Comparison of ENCODE assay signal across 9 cellular contexts in the genomic region with DNA sequence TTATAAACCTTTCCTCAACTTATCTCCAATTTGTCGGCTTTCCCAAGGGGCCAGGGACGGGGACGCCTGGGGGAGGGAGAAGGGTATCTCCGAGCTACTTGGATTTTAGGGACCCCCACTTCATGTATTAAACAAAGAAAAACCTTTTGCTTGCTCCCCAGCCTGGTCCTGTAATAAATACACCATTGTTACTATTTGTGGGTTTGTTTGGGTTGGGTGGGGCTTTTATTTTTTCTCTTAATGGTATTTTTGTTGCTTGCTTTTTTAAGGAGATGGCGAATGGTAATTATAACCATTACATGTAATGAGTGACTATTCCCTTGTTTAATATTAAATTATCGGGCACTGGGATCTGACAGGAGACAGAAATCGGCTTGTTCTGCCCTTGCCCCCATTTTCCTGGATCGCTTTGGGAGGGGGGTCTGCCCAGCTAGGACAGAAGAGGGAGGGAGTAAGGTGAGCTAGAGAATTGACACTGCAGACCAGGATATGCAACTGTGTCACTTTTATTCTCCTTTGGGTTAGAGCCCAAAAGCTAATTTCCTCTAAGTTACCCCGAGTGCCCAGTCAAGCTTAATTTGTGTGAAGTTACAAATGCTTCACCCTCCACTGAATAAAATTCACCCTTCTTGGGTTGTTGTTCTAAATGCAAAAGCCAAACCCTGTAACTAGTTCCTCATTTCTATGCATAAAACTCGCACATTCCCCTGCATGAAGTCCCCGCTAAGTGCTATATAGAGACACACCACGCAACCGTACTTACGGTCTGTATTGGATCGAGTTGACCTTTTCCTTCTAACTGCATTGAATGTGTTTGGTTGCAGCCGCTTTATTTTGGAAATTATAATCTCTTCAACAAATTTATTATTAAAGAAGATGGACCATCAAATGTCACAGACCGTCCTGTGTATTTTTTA. TPM values are rescaled to one million over a fixed set of nuclear protein-coding genes. Genes with fewer than 3 reads are reported as not detected.
DNase-seq lines count a peak whose midpoint lies in the region; ATAC-seq and TF ChIP-seq lines count a peak whose summit lies in the region.
"Had no signal": no experiment of that assay in that cellular context is flagged by ENCODE, and none has a peak within 500 bp of the region (broad histone marks: within the 10 kb centered on the region; RNA-seq: fewer than 3 reads in every experiment).

No MANE protein-coding gene starts in this region.

- H3K9ac ChIP-seq in parathyroid adenoma: peak overlapping the region; percentile 3

- peak overlapping the region; percentile 96 for H3K4me2 ChIP-seq in parathyroid adenoma (ENCODE audit: low read length)

- TF ChIP-seq CTCF in C4-2B (conservative IDR thresholded peaks at IDR 0.05) (no peak), foreskin fibroblast (IDR thresholded peaks at IDR 0.05; ENCODE audit: low read depth, low read length) (no peak), parathyroid adenoma (IDR thresholded peaks at IDR 0.05) (no peak), glutamatergic neuron (IDR thresholded peaks at IDR 0.05; ENCODE audit: partially characterized antibody, unreplicated experiment) (no peak)

- no peak overlapping the region for H3K27ac Mint-ChIP-seq in glutamatergic neuron (ENCODE audit: unreplicated experiment)

- peaks cover 17% of the 10 kb centered on the region for H3K4me1 Mint-ChIP-seq in glutamatergic neuron (ENCODE audit: low read depth, unreplicated experiment)

- H3K36me3 Mint-ChIP-seq in glutamatergic neuron (ENCODE audit: unreplicated experiment): no peaks in the 10 kb centered on the region

- H3K79me2 ChIP-seq in parathyroid adenoma: peaks cover 6% of the 10 kb centered on the region

- no peak overlapping the region for H3K4me3 Mint-ChIP-seq in glutamatergic neuron (ENCODE audit: unreplicated experiment)

- H3K27me3 ChIP-seq in parathyroid adenoma (ENCODE audit: control insufficient read depth, insufficient read depth, low read length): no peaks in the 10 kb centered on the region

- H2AFZ ChIP-seq in parathyroid adenoma: peak overlapping the region; percentile 75

- peak; percentile 55 for ATAC-seq in GM19395 (IDR thresholded peaks at IDR 0.05; ENCODE audit: unreplicated experiment)
- ATAC-seq in HG03442 (IDR thresholded peaks at IDR 0.05; ENCODE audit: unreplicated experiment): peak; percentile 36

- H3K9me3 ChIP-seq in parathyroid adenoma (ENCODE audit: control insufficient read depth, low read length): no peaks in the 10 kb centered on the region

- H3K4me1 ChIP-seq in parathyroid adenoma: peaks cover 5% of the 10 kb centered on the region

- H3K4me3 ChIP-seq in foreskin fibroblast (ENCODE audit: low read depth in 1 of 2, low read length in 2 of 2) (peak overlapping the region; percentile 60 to 86), parathyroid adenoma (ENCODE audit: low read depth, low read length) (peak overlapping the region; percentile 84)
- H3K4me3 ChIP-seq: K562 had no signal

- no peaks in the 10 kb centered on the region for H3K36me3 ChIP-seq in parathyroid adenoma (ENCODE audit: control insufficient read depth, insufficient read depth, low read length)

- peaks cover 36% of the 10 kb centered on the region for H3K9me3 Mint-ChIP-seq in glutamatergic neuron (ENCODE audit: unreplicated experiment)

- H3K27ac ChIP-seq in C4-2B (peak overlapping the region; percentile 78; the same call in 1 of the 2 replicates), parathyroid adenoma (peak overlapping the region; percentile 98)

- peaks cover 25% of the 10 kb centered on the region for H3K27me3 Mint-ChIP-seq in glutamatergic neuron (ENCODE audit: unreplicated experiment)

- DNase-seq in SKM-1 (lab: John Stamatoyannopoulos, UW; ENCODE audit: unreplicated experiment) (peak; percentile 49), foreskin fibroblast (peak; percentile 19 to 53), GOT3 (lab: John Stamatoyannopoulos, UW) (no peak), glutamatergic neuron (no peak)

RNA-seq across cellular contexts. Expression of gene ZNF608, which starts 1.6 kb away (rescaled TPM):
- total RNA-seq in glutamatergic neuron (ENCODE audit: unreplicated experiment): 161 TPM

Comparison
In these comparisons a context has a peak if more than half of its experiments do, and no peak if none do; other contexts are left out.
1. DNase-seq: peak in SKM-1 (single experiment) and foreskin fibroblast (2 of 2); none in GOT3 (single experiment) and glutamatergic neuron (single experiment).